8 cellular contexts compared by ENCODE assay signal in the genomic region with DNA sequence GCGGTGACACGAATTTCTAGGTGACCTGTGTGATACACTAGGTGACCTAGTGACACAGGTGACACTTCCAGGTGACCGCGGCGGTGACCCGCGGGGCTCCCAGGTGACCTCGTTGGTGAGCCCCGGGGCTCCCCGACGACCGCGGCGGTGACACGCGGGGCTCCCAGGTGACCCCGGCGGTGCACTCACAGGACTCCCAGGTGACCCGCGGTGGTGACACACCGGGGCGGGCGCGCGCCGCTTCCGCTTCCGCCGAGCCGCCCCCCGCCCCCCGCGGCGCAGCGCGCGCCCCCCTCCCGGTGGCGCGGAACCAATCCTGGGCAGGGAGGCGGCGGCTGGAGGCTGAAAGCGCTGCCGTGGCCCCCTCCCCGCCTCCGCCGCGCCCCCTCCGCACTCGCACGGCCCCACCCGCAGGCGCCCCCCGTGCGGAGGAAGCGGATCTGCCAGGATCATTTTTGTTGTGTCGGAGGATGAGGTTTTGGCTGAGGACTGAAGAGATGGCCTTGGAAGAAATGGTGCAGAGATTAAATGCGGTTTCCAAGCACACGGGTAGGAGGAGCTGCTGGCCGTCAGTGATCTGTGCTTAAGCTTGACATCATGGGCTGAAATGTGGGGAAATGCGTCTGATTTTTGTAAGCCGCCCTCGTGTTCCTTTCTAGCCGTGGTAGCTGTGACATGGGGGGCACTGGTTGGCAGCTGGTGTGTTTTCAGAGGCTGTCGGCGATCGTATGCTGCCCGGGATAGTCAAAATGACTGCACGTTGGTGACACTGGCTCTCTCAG. TPM values are rescaled to one million over a fixed set of nuclear protein-coding genes. Genes with fewer than 3 reads are reported as not detected.
DNase-seq lines count a peak whose midpoint lies in the region; ATAC-seq and TF ChIP-seq lines count a peak whose summit lies in the region.

A gene with protein sequence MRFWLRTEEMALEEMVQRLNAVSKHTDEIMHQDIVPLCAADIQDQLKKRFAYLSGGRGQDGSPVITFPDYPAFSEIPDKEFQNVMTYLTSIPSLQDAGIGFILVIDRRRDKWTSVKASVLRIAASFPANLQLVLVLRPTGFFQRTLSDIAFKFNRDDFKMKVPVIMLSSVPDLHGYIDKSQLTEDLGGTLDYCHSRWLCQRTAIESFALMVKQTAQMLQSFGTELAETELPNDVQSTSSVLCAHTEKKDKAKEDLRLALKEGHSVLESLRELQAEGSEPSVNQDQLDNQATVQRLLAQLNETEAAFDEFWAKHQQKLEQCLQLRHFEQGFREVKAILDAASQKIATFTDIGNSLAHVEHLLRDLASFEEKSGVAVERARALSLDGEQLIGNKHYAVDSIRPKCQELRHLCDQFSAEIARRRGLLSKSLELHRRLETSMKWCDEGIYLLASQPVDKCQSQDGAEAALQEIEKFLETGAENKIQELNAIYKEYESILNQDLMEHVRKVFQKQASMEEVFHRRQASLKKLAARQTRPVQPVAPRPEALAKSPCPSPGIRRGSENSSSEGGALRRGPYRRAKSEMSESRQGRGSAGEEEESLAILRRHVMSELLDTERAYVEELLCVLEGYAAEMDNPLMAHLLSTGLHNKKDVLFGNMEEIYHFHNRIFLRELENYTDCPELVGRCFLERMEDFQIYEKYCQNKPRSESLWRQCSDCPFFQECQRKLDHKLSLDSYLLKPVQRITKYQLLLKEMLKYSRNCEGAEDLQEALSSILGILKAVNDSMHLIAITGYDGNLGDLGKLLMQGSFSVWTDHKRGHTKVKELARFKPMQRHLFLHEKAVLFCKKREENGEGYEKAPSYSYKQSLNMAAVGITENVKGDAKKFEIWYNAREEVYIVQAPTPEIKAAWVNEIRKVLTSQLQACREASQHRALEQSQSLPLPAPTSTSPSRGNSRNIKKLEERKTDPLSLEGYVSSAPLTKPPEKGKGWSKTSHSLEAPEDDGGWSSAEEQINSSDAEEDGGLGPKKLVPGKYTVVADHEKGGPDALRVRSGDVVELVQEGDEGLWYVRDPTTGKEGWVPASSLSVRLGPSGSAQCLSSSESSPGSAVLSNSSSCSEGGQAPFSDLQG (plus strand): TSS at position 305 of the 782 bp plus-strand sequence. CDS start 166 bp downstream, at position 471.

- H3K27ac ChIP-seq in KMS-11 = no peak within 1 kb of the TSS

- H3K4me3 ChIP-seq in KMS-11 (IDR thresholded peaks at IDR 0.05; ENCODE audit: insufficient read depth, low read depth, low read length) = no peak within 1 kb of the TSS

- ATAC-seq in HG02571 (IDR thresholded peaks at IDR 0.05; ENCODE audit: unreplicated experiment) (no peak), GM21515 (IDR thresholded peaks at IDR 0.05; ENCODE audit: unreplicated experiment) (no peak)

- H3K4me3 Mint-ChIP-seq in brain = peak within 1 kb of the TSS; percentile 88 to 97 (median 91)

- peak within 1 kb of the TSS; percentile 53; the same call in 1 of the 2 replicates for H3K9ac ChIP-seq in KMS-11

- H3K27me3 ChIP-seq in KMS-11 (ENCODE audit: insufficient read depth, low read depth) = no peaks in the 10 kb centered on the region

- peaks cover 15% of the 10 kb centered on the region for H3K27me3 Mint-ChIP-seq in brain

- TF ChIP-seq CTCF in KMS-11 (conservative IDR thresholded peaks at IDR 0.05; ENCODE audit: low read depth, low read length) = no peak
- TF ChIP-seq CTCF in brain (conservative IDR thresholded peaks at IDR 0.05) = peak; percentile 50 to 52

- H3K36me3 Mint-ChIP-seq in brain = peaks cover 17% of the 10 kb centered on the region

- peaks cover 0 to 26% (median 18%) of the 10 kb centered on the region in 5 experiments for H3K9me3 Mint-ChIP-seq in brain

- H4K20me1 ChIP-seq in KMS-11 (ENCODE audit: insufficient read depth) = no peaks in the 10 kb centered on the region

- H3K4me1 Mint-ChIP-seq in brain = peaks cover 52% of the 10 kb centered on the region

- no peaks in the 10 kb centered on the region for H3K36me3 ChIP-seq in KMS-11 (ENCODE audit: insufficient read depth)

- DNase-seq in COLO668 (lab: John Stamatoyannopoulos, UW; ENCODE audit: unreplicated experiment) = peak; percentile 97
- peak; percentile 55 for DNase-seq in T-helper 9 cell
- peak; percentile 83 for DNase-seq in iris pigment epithelial cell (ENCODE audit: low read depth)
- peak; percentile 15 to 31 for DNase-seq in stimulated activated CD4-positive, alpha-beta T cell treated with anti-CD3 and anti-CD28 coated beads, Interleukin-12 subunit alpha, Interleukin-12 subunit beta, amount 100 ng/mL, for 24 hours (ENCODE audit: low read depth in 2 of 2)

- peaks cover 6% of the 10 kb centered on the region for H3K4me1 ChIP-seq in KMS-11 (ENCODE audit: low read depth, poor library complexity, severe bottlenecking)

- peak within 1 kb of the TSS; percentile 60 for H3K4me2 ChIP-seq in KMS-11

- peak within 1 kb of the TSS; percentile 75 to 98 (median 94) for H3K27ac Mint-ChIP-seq in brain

- H3K79me2 ChIP-seq in KMS-11 (ENCODE audit: insufficient read depth, low read depth) = no peaks in the 10 kb centered on the region

- H2AFZ ChIP-seq in KMS-11 (ENCODE audit: low read depth) = peak within 1 kb of the TSS; percentile 66

RNA-seq across cellular contexts. Expression of the gene that starts here (rescaled TPM):
- 61.7 TPM for polyA plus RNA-seq in brain (ENCODE audit: insufficient read depth, low read depth, low replicate concordance)

Comparison
In these comparisons a context has a peak if more than half of its experiments do, and no peak if none do; other contexts are left out.
1. DNase-seq: peak in every context shown above with its lines; median percentile 97 in COLO668; 83 in iris pigment epithelial cell; 55 in T-helper 9 cell; 23 in stimulated activated CD4-positive, alpha-beta T cell treated with anti-CD3 and anti-CD28 coated beads, Interleukin-12 subunit alpha, Interleukin-12 subunit beta, amount 100 ng/mL, for 24 hours.